In the genomic region with DNA sequence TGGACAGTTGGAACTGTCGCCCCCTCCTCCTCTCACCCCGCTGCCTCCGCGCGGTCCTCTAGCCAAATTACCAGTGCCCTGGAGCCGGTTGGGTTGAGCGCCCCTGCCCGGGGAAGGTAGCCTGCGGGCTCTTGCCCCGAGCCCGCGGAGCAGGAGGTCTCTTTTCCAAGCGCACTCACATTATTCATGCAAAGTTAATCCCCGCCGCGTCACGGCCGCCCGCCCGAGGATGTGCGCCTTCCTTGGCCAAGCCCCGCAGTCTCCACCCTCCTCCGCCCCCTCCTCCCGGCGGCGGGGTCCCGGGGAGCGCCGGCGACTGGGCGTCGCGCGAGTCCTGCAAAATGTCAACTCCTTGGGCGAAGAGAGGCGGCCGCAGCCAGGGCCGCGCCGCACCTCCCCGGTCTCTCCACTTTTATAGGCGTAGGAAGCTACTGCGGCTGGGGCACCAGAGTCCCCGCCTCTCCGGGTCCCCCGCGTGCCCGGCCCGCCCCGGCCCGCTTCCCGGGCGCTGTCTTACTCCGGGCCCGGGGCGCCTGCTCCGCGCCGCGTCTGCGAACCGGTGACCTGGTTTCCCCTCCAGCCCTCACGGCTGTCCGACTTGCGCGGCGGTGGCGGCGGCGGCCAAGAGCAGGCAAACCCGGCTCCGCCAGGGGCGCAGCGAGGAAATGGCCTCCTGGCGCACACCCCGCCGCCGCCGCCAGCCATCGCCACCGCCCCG, we compare ENCODE assay signal across 8 cellular contexts. TPM values are rescaled to one million over a fixed set of nuclear protein-coding genes. Genes with fewer than 3 reads are reported as not detected.
DNase-seq lines count a peak whose midpoint lies in the region; ATAC-seq and TF ChIP-seq lines count a peak whose summit lies in the region.

Gene THRB (minus strand): TSS at position 235 of the 718 bp plus-strand sequence.

- H3K27me3 Mint-ChIP-seq in Calu3 (ENCODE audit: unreplicated experiment) = no peaks in the 10 kb centered on the region
- peaks cover 0 to 9% of the 10 kb centered on the region in 2 donors for H3K27me3 Mint-ChIP-seq in stimulated activated naive B cell treated with anti-CD40 and anti-IgM and Interleukin-4, amounts not matched to agents 10 μg/mL and 1 μg/mL and 100 μg/mL, for 72 hours
- H3K27me3 Mint-ChIP-seq in HFFc6 (ENCODE audit: insufficient read depth) = peaks cover 15% of the 10 kb centered on the region

- no peaks in the 10 kb centered on the region for H3K36me3 ChIP-seq in OCI-LY3 (replicated peaks; ENCODE audit: low read depth, low read length)
- no peaks in the 10 kb centered on the region for H3K36me3 ChIP-seq in left lung

- peak; percentile 20 for TF ChIP-seq CTCF in Calu3 (IDR thresholded peaks at IDR 0.05; ENCODE audit: unreplicated experiment)
- TF ChIP-seq CTCF in OCI-LY3 (IDR thresholded peaks at IDR 0.05; ENCODE audit: low read depth, low read length) = no peak
- TF ChIP-seq CTCF in dorsolateral prefrontal cortex (IDR thresholded peaks at IDR 0.05 in 54 of 56, conservative IDR thresholded peaks at IDR 0.05 in 2 of 56; ENCODE audit: low read depth in 1 of 56, partially characterized antibody in 56 of 56) = peak in 18 of 56 donors; percentile 3 to 42 (median 22)
- peak in 1 of 2 donors; percentile 40 for TF ChIP-seq CTCF in left lung (IDR thresholded peaks at IDR 0.05)
- no peak for TF ChIP-seq CTCF in HFFc6 (IDR thresholded peaks at IDR 0.05)

- intact Hi-C loops in Calu3 (cut with micrococcal nuclease; ENCODE audit: unreplicated experiment) = loop anchor here (1.0 kb wide), 2 partner anchors 129 to 146 kb away; no protein-coding TSS in a partner anchor
- intact Hi-C loops in dorsolateral prefrontal cortex (cut with DNase I) = loop anchor here in 1 of 2 donors (10.0 kb wide), 1 partner anchor 230 kb away; no protein-coding TSS in a partner anchor
- intact Hi-C loops in left lung (cut with DNase I) = loop anchor here in 1 of 2 donors (10.0 kb wide), 1 partner anchor 230 kb away; no protein-coding TSS in a partner anchor

- CTCF ChIA-PET in Calu3 (lab: Charles Lee) = interaction anchor here (0.9 to 1.9 kb wide), 4 partner anchors 222 to 230 kb away, joined by 3 to 9 read pairs (median 4); no protein-coding TSS in a partner anchor

- ATAC-seq in GM21619 (IDR thresholded peaks at IDR 0.05; ENCODE audit: unreplicated experiment) (peak; percentile 49), left lung (peak; percentile 78), HG03108 (IDR thresholded peaks at IDR 0.05; ENCODE audit: unreplicated experiment) (no peak)
- peak; percentile 62 to 68 for ATAC-seq in stimulated activated naive B cell treated with anti-CD40 and anti-IgM and Interleukin-4, amounts not matched to agents 10 μg/mL and 1 μg/mL and 100 μg/mL, for 72 hours (replicated peaks)

- H3K27ac Mint-ChIP-seq in Calu3 (ENCODE audit: unreplicated experiment) (peak within 1 kb of the TSS; percentile 90), HFFc6 (no peak within 1 kb of the TSS)
- H3K27ac Mint-ChIP-seq in stimulated activated naive B cell treated with anti-CD40 and anti-IgM and Interleukin-4, amounts not matched to agents 10 μg/mL and 1 μg/mL and 100 μg/mL, for 72 hours = peak within 1 kb of the TSS; percentile 98

- peaks cover 55% of the 10 kb centered on the region for H3K27me3 ChIP-seq in OCI-LY3 (ENCODE audit: low read depth, low read length)
- peaks cover 0 to 3% (median 0%) of the 10 kb centered on the region in 45 donors for H3K27me3 ChIP-seq in dorsolateral prefrontal cortex
- peaks cover 0 to 44% of the 10 kb centered on the region in 2 donors for H3K27me3 ChIP-seq in left lung

- H3K4me1 ChIP-seq in OCI-LY3 (ENCODE audit: low read length) (peaks cover 18% of the 10 kb centered on the region), left lung (peaks cover 2 to 14% of the 10 kb centered on the region in 2 donors)

- H3K4me2 ChIP-seq in OCI-LY3 (ENCODE audit: low read length) = peak within 1 kb of the TSS; percentile 47

- H3K9ac ChIP-seq in OCI-LY3 (ENCODE audit: low read length) = no peak within 1 kb of the TSS

- H3K9me3 ChIP-seq in OCI-LY3 (ENCODE audit: insufficient read depth, low read length) = no peaks in the 10 kb centered on the region
- no peaks in the 10 kb centered on the region for H3K9me3 ChIP-seq in left lung

- no peak within 1 kb of the TSS for H3K4me3 ChIP-seq in OCI-LY3 (ENCODE audit: low read length)
- peak within 1 kb of the TSS; percentile 57 to 92 (median 79) for H3K4me3 ChIP-seq in dorsolateral prefrontal cortex
- peak within 1 kb of the TSS; percentile 59 to 62 for H3K4me3 ChIP-seq in left lung

- BruUV-seq in Calu3 (replicated peaks; lab: Mats Ljungman, UMichigan) = no TSS peak

- peaks cover 8% of the 10 kb centered on the region; the same call in 1 of the 2 replicates for H4K20me1 ChIP-seq in OCI-LY3 (ENCODE audit: insufficient read depth, low read length)

- DNase-seq in Calu3 (peak; percentile 83), dorsolateral prefrontal cortex (peak; percentile 13 to 82 (median 64)), left lung (peak; percentile 77 to 88), HFFc6 (no peak)
- peak; percentile 67 for DNase-seq in stimulated activated naive B cell treated with anti-CD40 and anti-IgM and Interleukin-4, amounts not matched to agents 10 μg/mL and 1 μg/mL and 100 μg/mL, for 72 hours

- H3K4me1 Mint-ChIP-seq in Calu3 (ENCODE audit: low read depth, unreplicated experiment) (peaks cover 34% of the 10 kb centered on the region), HFFc6 (ENCODE audit: low read depth) (no peaks in the 10 kb centered on the region)
- H3K4me1 Mint-ChIP-seq in stimulated activated naive B cell treated with anti-CD40 and anti-IgM and Interleukin-4, amounts not matched to agents 10 μg/mL and 1 μg/mL and 100 μg/mL, for 72 hours = peaks cover 23 to 63% of the 10 kb centered on the region in 2 donors

- H2AFZ ChIP-seq in OCI-LY3 (ENCODE audit: low read depth, low read length) = no peak within 1 kb of the TSS

- H3K27ac ChIP-seq in OCI-LY3 (ENCODE audit: low read length) (no peak within 1 kb of the TSS), dorsolateral prefrontal cortex (peak within 1 kb of the TSS; percentile 55 to 97 (median 90)), left lung (peak within 1 kb of the TSS; percentile 87 to 89)

- no peaks in the 10 kb centered on the region for H3K9me3 Mint-ChIP-seq in Calu3 (ENCODE audit: low read depth, unreplicated experiment)
- no peaks in the 10 kb centered on the region for H3K9me3 Mint-ChIP-seq in stimulated activated naive B cell treated with anti-CD40 and anti-IgM and Interleukin-4, amounts not matched to agents 10 μg/mL and 1 μg/mL and 100 μg/mL, for 72 hours
- H3K9me3 Mint-ChIP-seq in HFFc6 = no peaks in the 10 kb centered on the region; the same call in 1 of the 2 replicates

- H3K4me3 Mint-ChIP-seq in Calu3 (ENCODE audit: low read depth, unreplicated experiment) (peak within 1 kb of the TSS; percentile 97), HFFc6 (no peak within 1 kb of the TSS)
- H3K4me3 Mint-ChIP-seq in stimulated activated naive B cell treated with anti-CD40 and anti-IgM and Interleukin-4, amounts not matched to agents 10 μg/mL and 1 μg/mL and 100 μg/mL, for 72 hours = peak within 1 kb of the TSS; percentile 90 to 91

- H3K79me2 ChIP-seq in OCI-LY3 (ENCODE audit: low read length) = no peaks in the 10 kb centered on the region

- peaks cover 25% of the 10 kb centered on the region for H3K36me3 Mint-ChIP-seq in Calu3 (ENCODE audit: insufficient read depth, unreplicated experiment)
- no peaks in the 10 kb centered on the region for H3K36me3 Mint-ChIP-seq in stimulated activated naive B cell treated with anti-CD40 and anti-IgM and Interleukin-4, amounts not matched to agents 10 μg/mL and 1 μg/mL and 100 μg/mL, for 72 hours
- H3K36me3 Mint-ChIP-seq in HFFc6 (ENCODE audit: low read depth) = no peaks in the 10 kb centered on the region

RNA-seq across cellular contexts. Expression of gene THRB, which starts in this region (rescaled TPM):
- total RNA-seq in Calu3 (2022) (13.5 and 15.5 TPM in 2 replicates), dorsolateral prefrontal cortex (100 to 1,000 TPM in 100 of 120 experiments, 10 to 100 TPM in 20; 48.0 to 214 (median 125) TPM), left lung (10 to 100 TPM; 10.1 to 11.8 TPM)
- total RNA-seq in HFFc6 (2021; fragmentation: NEBNext Ultra II Directional; extraction: Animal tissue kit (Norgen Biotek cat#: 25700)) = not detected

Comparison
In these comparisons a context has a peak if more than half of its experiments do, and no peak if none do; other contexts are left out.
1. RNA of gene THRB (total RNA-seq): 48.0 to 214 TPM in dorsolateral prefrontal cortex, 13.5 to 15.5 TPM in Calu3 and 10.1 to 11.8 TPM in left lung; not detected in HFFc6; every median in the first group is over 10 times any median in the second.